21 cellular contexts compared by ENCODE assay signal in the genomic region with DNA sequence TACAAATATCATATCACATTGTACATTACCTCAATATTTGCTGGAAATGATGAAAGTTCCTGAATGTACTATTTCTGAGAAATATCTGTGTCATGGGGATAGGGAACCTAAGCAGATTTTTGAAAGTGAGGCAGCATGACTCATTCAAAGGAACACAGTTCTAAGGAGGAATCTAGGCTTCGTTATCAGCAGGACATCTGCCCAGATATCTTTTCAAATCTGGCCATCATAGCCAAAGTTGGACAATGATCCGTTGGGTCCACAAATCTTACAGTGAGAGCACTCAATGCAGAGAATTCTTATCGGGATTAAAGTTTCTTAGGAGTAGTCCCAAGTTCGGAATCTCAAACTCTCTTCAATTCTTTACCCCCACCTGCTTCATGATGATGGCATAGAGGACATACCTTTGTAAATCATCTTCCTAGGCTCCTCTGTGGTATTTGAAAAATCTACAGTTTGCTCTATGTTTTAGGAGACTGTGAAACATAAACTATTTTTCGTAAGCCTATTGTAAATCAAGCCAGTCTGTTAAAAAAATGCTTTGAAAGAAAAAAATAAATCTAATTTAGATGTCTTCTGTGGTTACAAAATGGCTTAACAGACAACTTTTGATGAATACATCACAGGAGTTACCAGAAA. TPM values are rescaled to one million over a fixed set of nuclear protein-coding genes. Genes with fewer than 3 reads are reported as not detected.
DNase-seq lines count a peak whose midpoint lies in the region; ATAC-seq and TF ChIP-seq lines count a peak whose summit lies in the region.
"Had no signal": no experiment of that assay in that cellular context is flagged by ENCODE, and none has a peak within 500 bp of the region (broad histone marks: within the 10 kb centered on the region; RNA-seq: fewer than 3 reads in every experiment).

No MANE protein-coding gene starts in this region.

- H3K4me1 Mint-ChIP-seq in mesothelial cell of epicardium, result peaks cover 41% of the 10 kb centered on the region
- H3K4me1 Mint-ChIP-seq: activated naive CD4-positive, alpha-beta T cell treated with anti-CD3 and anti-CD28 coated beads, Interleukin-2, amount 50 U/mL, for 24 hours; CD4-positive, alpha-beta memory T cell; stimulated activated effector memory CD8-positive, alpha-beta T cell treated with anti-CD3 and anti-CD28 coated beads, Interleukin-12 subunit alpha, Interleukin-12 subunit beta, amount 100 ng/mL, for 72 hours had no signal

- ATAC-seq in GM21367 (IDR thresholded peaks at IDR 0.05; ENCODE audit: unreplicated experiment), result no peak
- ATAC-seq: sciatic nerve; stimulated activated effector memory CD8-positive, alpha-beta T cell treated with anti-CD3 and anti-CD28 coated beads, Interleukin-12 subunit alpha, Interleukin-12 subunit beta, amount 100 ng/mL, for 72 hours had no signal

- H3K9ac ChIP-seq in HUES48 (ENCODE audit: low read depth, low read length), result no peak overlapping the region

- H3K4me3 Mint-ChIP-seq in mesothelial cell of epicardium, result no peak overlapping the region
- H3K4me3 Mint-ChIP-seq: activated naive CD4-positive, alpha-beta T cell treated with anti-CD3 and anti-CD28 coated beads, Interleukin-2, amount 50 U/mL, for 24 hours; CD4-positive, alpha-beta memory T cell; endodermal cell; stimulated activated effector memory CD8-positive, alpha-beta T cell treated with anti-CD3 and anti-CD28 coated beads, Interleukin-12 subunit alpha, Interleukin-12 subunit beta, amount 100 ng/mL, for 72 hours had no signal

- no peaks in the 10 kb centered on the region for H3K27me3 ChIP-seq in HUES48 (ENCODE audit: control insufficient read depth, insufficient read depth, low read length)

- H3K27me3 Mint-ChIP-seq in mesothelial cell of epicardium (ENCODE audit: low read depth), result no peaks in the 10 kb centered on the region

- peak overlapping the region; percentile 85 for H3K27ac Mint-ChIP-seq in mesothelial cell of epicardium
- H3K27ac Mint-ChIP-seq: activated naive CD4-positive, alpha-beta T cell treated with anti-CD3 and anti-CD28 coated beads, Interleukin-2, amount 50 U/mL, for 24 hours; CD4-positive, alpha-beta memory T cell; endodermal cell; stimulated activated effector memory CD8-positive, alpha-beta T cell treated with anti-CD3 and anti-CD28 coated beads, Interleukin-12 subunit alpha, Interleukin-12 subunit beta, amount 100 ng/mL, for 72 hours had no signal

- no peaks in the 10 kb centered on the region for H3K36me3 ChIP-seq in HUES48 (ENCODE audit: control insufficient read depth, insufficient read depth, low read length)
- H3K36me3 ChIP-seq: thoracic aorta had no signal

- no peaks in the 10 kb centered on the region for H3K9me3 Mint-ChIP-seq in mesothelial cell of epicardium
- H3K9me3 Mint-ChIP-seq: activated naive CD4-positive, alpha-beta T cell treated with anti-CD3 and anti-CD28 coated beads, Interleukin-2, amount 50 U/mL, for 24 hours; CD4-positive, alpha-beta memory T cell; endodermal cell; stimulated activated effector memory CD8-positive, alpha-beta T cell treated with anti-CD3 and anti-CD28 coated beads, Interleukin-12 subunit alpha, Interleukin-12 subunit beta, amount 100 ng/mL, for 72 hours had no signal

- H3K36me3 Mint-ChIP-seq in mesothelial cell of epicardium, result no peaks in the 10 kb centered on the region
- H3K36me3 Mint-ChIP-seq: activated naive CD4-positive, alpha-beta T cell treated with anti-CD3 and anti-CD28 coated beads, Interleukin-2, amount 50 U/mL, for 24 hours; CD4-positive, alpha-beta memory T cell; stimulated activated effector memory CD8-positive, alpha-beta T cell treated with anti-CD3 and anti-CD28 coated beads, Interleukin-12 subunit alpha, Interleukin-12 subunit beta, amount 100 ng/mL, for 72 hours had no signal

- 0 out of 2 replicates have a peak, but pooled peaks cover 6% of the 10 kb centered on the region for H3K4me1 ChIP-seq in HUES48 (ENCODE audit: control insufficient read depth, insufficient read depth, low read length)

- DNase-seq in AG20443 (ENCODE audit: low spot score) (peak; percentile 13), choroid plexus epithelial cell (ENCODE audit: low read depth) (peak; percentile 4), mesothelial cell of epicardium (ENCODE audit: low spot score in 2 of 2, unreplicated experiment in 2 of 2) (no peak), cerebellum (ENCODE audit: low spot score) (no peak)
- no peak for DNase-seq in activated CD4-positive, alpha-beta T cell treated with anti-CD3 and anti-CD28 coated beads for 48 hours
- DNase-seq in stimulated activated CD4-positive, alpha-beta T cell treated with anti-CD3 and anti-CD28 coated beads, Interleukin-4, amount 100 ng/mL, for 24 hours, result no peak
- DNase-seq: CD4-positive, alpha-beta memory T cell; DMS79; endodermal cell; head of caudate nucleus; NCI-H1417; NK-92 treated with Interleukin-12 subunit alpha and Interleukin-12 subunit beta, amount 100 ng/mL, for 24 hours; T1000 had no signal

- H3K27ac ChIP-seq in HUES48 (ENCODE audit: low read depth, low read length), result peak overlapping the region; percentile 50
- H3K27ac ChIP-seq: coronary artery, thoracic aorta had no signal

- no peaks in the 10 kb centered on the region for H3K9me3 ChIP-seq in HUES48 (ENCODE audit: control insufficient read depth, insufficient read depth, low read length)
- H3K9me3 ChIP-seq: thoracic aorta had no signal

- TF ChIP-seq CTCF in choroid plexus epithelial cell (conservative IDR thresholded peaks at IDR 0.05; ENCODE audit: low read depth, low read length) (no peak), mesothelial cell of epicardium (IDR thresholded peaks at IDR 0.05; ENCODE audit: unreplicated experiment) (no peak)

- H3K4me3 ChIP-seq in HUES48 (ENCODE audit: low read depth, low read length) (no peak overlapping the region), choroid plexus epithelial cell (ENCODE audit: low read depth, low read length) (no peak overlapping the region)
- H3K4me3 ChIP-seq: coronary artery, thoracic aorta had no signal

RNA-seq across cellular contexts. Expression of a gene that starts 29.4 kb away (rescaled TPM):
- total RNA-seq in mesothelial cell of epicardium (10.1 to 11.3 TPM (median 10.9 TPM) in 3 replicates), cerebellum (2.5 TPM)
- total RNA-seq: RPMI7951 had no signal

Comparison
In these comparisons a context has a peak if more than half of its experiments do, and no peak if none do; other contexts are left out.
1. DNase-seq: peak in AG20443 (single experiment) and choroid plexus epithelial cell (single experiment); none in mesothelial cell of epicardium (0 of 2), activated CD4-positive, alpha-beta T cell treated with anti-CD3 and anti-CD28 coated beads for 48 hours (single experiment), stimulated activated CD4-positive, alpha-beta T cell treated with anti-CD3 and anti-CD28 coated beads, Interleukin-4, amount 100 ng/mL, for 24 hours (single experiment) and cerebellum (single experiment).